ENCODE assay signal across 1 cellular context in genomic region chr16:67892375-67892774, GRCh38.
TF ChIP-seq lines count a peak whose summit lies in the region.

No MANE protein-coding gene starts in this region.

TF ChIP-seq in GM12878, 131 proteins besides CTCF, POLR2A, EP300 and RAD21:
- TF ChIP-seq ATF3 (IDR thresholded peaks at IDR 0.05; ENCODE audit: borderline replicate concordance, extremely low read depth, low read depth, low read length) (no peak), ZBTB40 (IDR thresholded peaks at IDR 0.05; ENCODE audit: borderline replicate concordance) (peak; percentile 73; the same call in 1 of the 2 replicates)
